In the genomic region with DNA sequence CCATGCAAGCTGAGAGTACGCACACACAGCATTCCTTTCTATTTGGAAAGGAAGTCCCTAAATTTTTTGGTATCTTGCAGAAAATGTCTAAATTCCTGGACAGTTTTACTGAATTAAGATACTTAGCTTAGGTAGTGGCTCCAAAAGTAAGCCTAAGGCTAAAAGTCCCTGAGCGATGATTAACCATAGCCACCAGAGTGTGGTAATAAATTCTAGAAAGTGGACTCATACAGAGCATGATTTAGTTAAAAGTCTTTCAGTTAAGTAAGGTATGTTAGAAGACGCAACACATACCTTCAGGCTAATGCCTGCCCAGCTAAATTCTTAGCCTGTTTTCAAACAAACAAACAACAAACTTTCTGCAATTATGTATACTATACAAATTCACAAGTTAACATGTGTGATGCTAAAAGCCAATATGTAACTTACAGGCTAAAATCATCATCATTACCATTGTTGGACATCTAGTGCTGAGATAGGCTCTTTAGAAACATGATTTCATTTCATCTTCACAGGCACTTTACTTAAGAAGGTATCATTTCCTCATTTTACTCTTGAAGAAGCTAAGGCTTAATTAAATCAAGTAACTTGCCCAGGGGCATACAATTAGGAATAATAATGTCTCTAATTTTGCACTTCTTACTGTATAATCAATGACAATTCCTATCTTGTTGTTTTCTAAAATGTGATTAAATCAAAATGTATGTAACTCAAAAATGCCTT, we compare ENCODE assay signal across 30 cellular contexts.
DNase-seq lines count a peak whose midpoint lies in the region; ATAC-seq, FAIRE-seq and TF ChIP-seq lines count a peak whose summit lies in the region.
"Had no signal": no experiment of that assay in that cellular context is flagged by ENCODE, and none has a peak within 500 bp of the region (broad histone marks: within the 10 kb centered on the region; RNA-seq: fewer than 3 reads in every experiment).

No MANE protein-coding gene starts in this region.

- H3K9ac ChIP-seq in GM12878 (ENCODE audit: control insufficient read depth, insufficient read depth, low read length) (no peak overlapping the region), SK-N-SH (no peak overlapping the region)

- H2AFZ ChIP-seq in GM12878 (ENCODE audit: control insufficient read depth, low read depth, low read length) (no peak overlapping the region), SK-N-SH (ENCODE audit: low read depth) (no peak overlapping the region)

- no peak overlapping the region for H3K27ac Mint-ChIP-seq in CD4-positive, alpha-beta T cell
- H3K27ac Mint-ChIP-seq: activated naive CD4-positive, alpha-beta T cell treated with anti-CD3 and anti-CD28 coated beads, Interleukin-2, amount 50 U/mL, for 24 hours; activated T-helper 2 cell treated with anti-CD3 and anti-CD28 coated beads, Interferon-gamma antibody, Interleukin-2, Interleukin-4, amounts not matched to agents 10 μg/mL and 5 μg/mL and 100 μg/mL, durations not matched to agents 14 hours and 24 hours and 36 hours; CD8-positive, alpha-beta memory T cell; mesothelial cell of epicardium had no signal

- H3K4me1 ChIP-seq in GM12878 (ENCODE audit: control insufficient read depth, insufficient read depth, low read length): no peaks in the 10 kb centered on the region
- no peaks in the 10 kb centered on the region for H3K4me1 ChIP-seq in SK-N-SH (ENCODE audit: control insufficient read depth in 1 of 2, insufficient read depth in 2 of 2, low read depth in 1 of 2, low read length in 1 of 2)
- H3K4me1 ChIP-seq: A549, esophagus muscularis mucosa, suprapubic skin, upper lobe of right lung had no signal

- TF ChIP-seq EP300 in GM12878 (IDR thresholded peaks at IDR 0.05; ENCODE audit: borderline replicate concordance in 1 of 2, control insufficient read depth in 1 of 2, low read depth in 2 of 2, low read length in 2 of 2) (0 out of 4 replicates have a peak, but pooled peaks of 1 of the 2 experiments have one; percentile 16), SK-N-SH (IDR thresholded peaks at IDR 0.05; ENCODE audit: borderline replicate concordance in 1 of 2, low read depth in 1 of 2, low read length in 1 of 2) (no peak)

- no peak for FAIRE-seq in GM12878 (lab: Jason Lieb, UNC)
- FAIRE-seq: A549, GM19239, K562 had no signal

- intact Hi-C loops in GM12878 (cut with micrococcal nuclease; ENCODE audit: unreplicated experiment): loop anchor here (5.0 kb wide), 2 partner anchors 57 to 162 kb away; no protein-coding TSS in a partner anchor
- intact Hi-C loops in CD4-positive, alpha-beta T cell (cut with DNase I, micrococcal nuclease): no loop called here

- TF ChIP-seq POLR2A in GM12878 (IDR thresholded peaks at IDR 0.05; ENCODE audit: low read depth, low read length): no peak

- no peaks in the 10 kb centered on the region for H3K79me2 ChIP-seq in GM12878 (ENCODE audit: control insufficient read depth, insufficient read depth, low read length)
- no peaks in the 10 kb centered on the region for H3K79me2 ChIP-seq in SK-N-SH (ENCODE audit: insufficient read depth)

- H4K20me1 ChIP-seq in GM12878 (ENCODE audit: control insufficient read depth, insufficient read depth) (no peaks in the 10 kb centered on the region), SK-N-SH (ENCODE audit: insufficient read depth) (no peaks in the 10 kb centered on the region)

- no peak for TF ChIP-seq CTCF in BJ (IDR thresholded peaks at IDR 0.05; ENCODE audit: insufficient read depth, low read depth, low read length)
- TF ChIP-seq CTCF in GM12878 (IDR thresholded peaks at IDR 0.05 in 2 of 3, conservative IDR thresholded peaks at IDR 0.05 in 1 of 3; ENCODE audit: control insufficient read depth in 2 of 3, extremely low read depth in 1 of 3, insufficient read depth in 1 of 3, low read depth in 3 of 3, low read length in 3 of 3): no peak
- TF ChIP-seq CTCF in CD4-positive, alpha-beta T cell (IDR thresholded peaks at IDR 0.05): no peak
- no peak for TF ChIP-seq CTCF in SK-N-SH (IDR thresholded peaks at IDR 0.05)

- POLR2A ChIA-PET in BJ (lab: Charles Lee): no interaction called here
- POLR2A ChIA-PET in GM12878 (lab: Charles Lee): interaction anchor here (0.8 kb wide), 1 partner anchor 14 kb away, joined by 3 read pairs; no protein-coding TSS in a partner anchor
- POLR2A ChIA-PET in CD4-positive, alpha-beta T cell (lab: Charles Lee): no interaction called here
- POLR2A ChIA-PET in SK-N-SH (lab: Yijun Ruan, JAX): no interaction called here

- no TSS peak for BruUV-seq in GM12878 (replicated peaks; lab: Mats Ljungman, UMichigan)

- H3K27ac ChIP-seq in GM12878 (ENCODE audit: control insufficient read depth, insufficient read depth) (no peak overlapping the region), SK-N-SH (ENCODE audit: low read depth in 2 of 2, low read length in 1 of 2) (no peak overlapping the region)
- no peak overlapping the region for H3K27ac ChIP-seq in CD4-positive, alpha-beta T cell (ENCODE audit: low read depth, low read length)
- H3K27ac ChIP-seq: A549, brain microvascular endothelial cell, esophagus muscularis mucosa, suprapubic skin, upper lobe of right lung had no signal

- H3K36me3 ChIP-seq in BJ (ENCODE audit: control insufficient read depth, insufficient read depth, low read length) (no peaks in the 10 kb centered on the region), GM12878 (ENCODE audit: control insufficient read depth in 2 of 2, insufficient read depth in 2 of 2, low read length in 1 of 2) (no peaks in the 10 kb centered on the region), SK-N-SH (replicated peaks in 1 of 2; ENCODE audit: control insufficient read depth in 1 of 2, insufficient read depth in 2 of 2, low read length in 1 of 2) (no peaks in the 10 kb centered on the region)
- H3K36me3 ChIP-seq: brain microvascular endothelial cell, esophagus muscularis mucosa, suprapubic skin, upper lobe of right lung had no signal

- H3K4me3 ChIP-seq in BJ (ENCODE audit: low read depth, low read length): no peak overlapping the region
- no peak overlapping the region for H3K4me3 ChIP-seq in GM12878
- H3K4me3 ChIP-seq in SK-N-SH (ENCODE audit: low read depth in 2 of 2, low read length in 1 of 2): no peak overlapping the region
- H3K4me3 ChIP-seq: A549, esophagus muscularis mucosa, K562, smooth muscle cell, suprapubic skin, upper lobe of right lung had no signal

- 67% methylated on average over 3 of the region's 3 CpGs for WGBS in GM12878 (ENCODE audit: insufficient coverage, insufficient replicate concordance, low lambda C conversion rate, missing lambda C conversion rate)
- 5% methylated on average over 3 of the region's 3 CpGs for WGBS in SK-N-SH (ENCODE audit: low lambda C conversion rate)

- no peaks in the 10 kb centered on the region for H3K36me3 Mint-ChIP-seq in CD4-positive, alpha-beta T cell (ENCODE audit: low read depth)
- H3K36me3 Mint-ChIP-seq: activated naive CD4-positive, alpha-beta T cell treated with anti-CD3 and anti-CD28 coated beads, Interleukin-2, amount 50 U/mL, for 24 hours; CD8-positive, alpha-beta memory T cell; mesothelial cell of epicardium had no signal

- SMC1A ChIA-PET in GM12878 (lab: Charles Lee; ENCODE audit: uncharacterized antibody, unreplicated experiment): interaction anchor here (1.0 to 3.6 kb wide), 10 partner anchors 9 to 53 kb away, joined by 3 to 10 read pairs (median 4); no protein-coding TSS in a partner anchor

- H3K9me2 ChIP-seq in SK-N-SH: no peaks in the 10 kb centered on the region

- peaks cover 11% of the 10 kb centered on the region for H3K27me3 Mint-ChIP-seq in CD4-positive, alpha-beta T cell

- CTCF ChIA-PET in BJ (lab: Yijun Ruan, JAX) (no interaction called here), GM12878 (lab: Yijun Ruan, JAX) (interaction anchor here (1.0 to 1.7 kb wide), 8 partner anchors 9 to 28 kb away, joined by 3 to 5 read pairs (median 4); no protein-coding TSS in a partner anchor), SK-N-SH (lab: Yijun Ruan, JAX) (no interaction called here)
- CTCF ChIA-PET in CD4-positive, alpha-beta T cell (lab: Charles Lee): no interaction called here

- in situ Hi-C loops in GM12878 (cut with MboI): no loop called here

- DNase-seq in BJ (ENCODE audit: low read depth): peak; percentile 25
- no peak for DNase-seq in GM12878 (ENCODE audit: low read depth, low spot score)
- DNase-seq in CD1c-positive myeloid dendritic cell (ENCODE audit: extremely low spot score): no peak
- no peak for DNase-seq in CD4-positive, alpha-beta T cell
- DNase-seq in SK-N-SH: no peak
- DNase-seq in activated effector memory CD4-positive, alpha-beta T cell treated with Interleukin-2 at 50 U/mL for 16 hours: no peak
- DNase-seq: amniotic stem cell; brain microvascular endothelial cell; CD8-positive, alpha-beta memory T cell; foreskin fibroblast; H7; islet precursor cell; NCI-H2029; NCI-H226; posterior cingulate gyrus; right cardiac atrium; stimulated activated naive CD4-positive, alpha-beta T cell treated with Interleukin-2 at 50 U/mL for 16 hours; upper lobe of right lung had no signal

- H3K9me3 Mint-ChIP-seq in CD4-positive, alpha-beta T cell: no peaks in the 10 kb centered on the region
- H3K9me3 Mint-ChIP-seq: activated naive CD4-positive, alpha-beta T cell treated with anti-CD3 and anti-CD28 coated beads, Interleukin-2, amount 50 U/mL, for 24 hours; activated T-helper 2 cell treated with anti-CD3 and anti-CD28 coated beads, Interferon-gamma antibody, Interleukin-2, Interleukin-4, amounts not matched to agents 10 μg/mL and 5 μg/mL and 100 μg/mL, durations not matched to agents 14 hours and 24 hours and 36 hours; CD8-positive, alpha-beta memory T cell; mesothelial cell of epicardium had no signal

- H3K27me3 ChIP-seq in BJ (ENCODE audit: control insufficient read depth, insufficient read depth, low read length): no peaks in the 10 kb centered on the region
- H3K27me3 ChIP-seq in GM12878 (replicated peaks in 1 of 2; ENCODE audit: control insufficient read depth in 2 of 2, insufficient read depth in 2 of 2, low read length in 1 of 2): no peaks in the 10 kb centered on the region; a peak in 1 of 4 replicates
- no peaks in the 10 kb centered on the region for H3K27me3 ChIP-seq in CD4-positive, alpha-beta T cell (ENCODE audit: control insufficient read depth, insufficient read depth, low read length)
- peaks cover 21% of the 10 kb centered on the region for H3K27me3 ChIP-seq in SK-N-SH (ENCODE audit: insufficient read depth)
- H3K27me3 ChIP-seq: brain microvascular endothelial cell, upper lobe of right lung had no signal

- no peaks in the 10 kb centered on the region for H3K9me3 ChIP-seq in GM12878 (replicated peaks; ENCODE audit: control insufficient read depth, insufficient read depth, low read length)
- H3K9me3 ChIP-seq in CD4-positive, alpha-beta T cell (ENCODE audit: control insufficient read depth, low read length): no peaks in the 10 kb centered on the region
- H3K9me3 ChIP-seq in SK-N-SH: no peaks in the 10 kb centered on the region
- H3K9me3 ChIP-seq: A549, esophagus muscularis mucosa, suprapubic skin, upper lobe of right lung had no signal

- no peaks in the 10 kb centered on the region for H3K4me1 Mint-ChIP-seq in CD4-positive, alpha-beta T cell (ENCODE audit: low read depth)
- H3K4me1 Mint-ChIP-seq: activated naive CD4-positive, alpha-beta T cell treated with anti-CD3 and anti-CD28 coated beads, Interleukin-2, amount 50 U/mL, for 24 hours; CD8-positive, alpha-beta memory T cell had no signal

- ATAC-seq in GM18909 (IDR thresholded peaks at IDR 0.05; ENCODE audit: poor library complexity, unreplicated experiment): peak; percentile 63
- ATAC-seq in HG03108 (IDR thresholded peaks at IDR 0.05; ENCODE audit: unreplicated experiment): peak; percentile 54
- ATAC-seq in GM12878: peak; percentile 89
- no peak for ATAC-seq in CD4-positive, alpha-beta T cell (ENCODE audit: poor library complexity)
- ATAC-seq: A549, K562, right cardiac atrium, Right ventricle myocardium inferior, upper lobe of right lung had no signal

- H3K4me2 ChIP-seq in GM12878 (ENCODE audit: control insufficient read depth, insufficient read depth): no peak overlapping the region
- H3K4me2 ChIP-seq in SK-N-SH: no peak overlapping the region
- H3K4me2 ChIP-seq: A549, smooth muscle cell had no signal

- no peaks in the 10 kb centered on the region for H3F3A ChIP-seq in SK-N-SH (replicated peaks; ENCODE audit: insufficient read depth)

- TF ChIP-seq RAD21 in GM12878 (IDR thresholded peaks at IDR 0.05; ENCODE audit: insufficient read depth, low read depth, low read length) (no peak), SK-N-SH (IDR thresholded peaks at IDR 0.05; ENCODE audit: low read length) (no peak)

- RAD21 ChIA-PET in GM12878 (lab: Charles Lee; ENCODE audit: unreplicated experiment): interaction anchor here (0.7 to 2.0 kb wide), 8 partner anchors 9 to 110 kb away, joined by 3 to 7 read pairs (median 4); no protein-coding TSS in a partner anchor

- no peak overlapping the region for H3K4me3 Mint-ChIP-seq in CD4-positive, alpha-beta T cell
- H3K4me3 Mint-ChIP-seq: activated naive CD4-positive, alpha-beta T cell treated with anti-CD3 and anti-CD28 coated beads, Interleukin-2, amount 50 U/mL, for 24 hours; CD8-positive, alpha-beta memory T cell; mesothelial cell of epicardium had no signal
